In the genomic region with DNA sequence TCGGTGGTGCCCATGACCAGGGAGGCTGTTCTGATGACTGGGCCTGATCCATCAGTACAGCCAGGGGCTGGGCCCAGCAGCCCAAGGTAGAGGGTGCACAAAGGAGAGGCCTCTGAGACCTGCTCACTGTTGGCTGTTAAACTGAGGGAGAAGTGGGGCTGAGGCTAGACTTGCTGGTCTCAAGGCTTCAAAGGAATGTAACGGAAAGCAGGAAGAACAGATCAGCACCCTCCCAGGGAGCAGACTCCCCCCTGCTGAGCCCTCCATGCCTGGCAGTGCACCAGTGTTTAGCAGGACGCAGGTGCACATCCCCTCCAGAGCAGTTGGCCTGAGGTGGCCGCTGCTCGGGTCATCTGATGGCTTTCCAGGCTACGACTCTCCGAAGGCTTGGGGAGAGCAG, we compare ENCODE assay signal across 22 cellular contexts.
"Had no signal": no experiment of that assay in that cellular context is flagged by ENCODE, and none has a peak within 500 bp of the region (broad histone marks: within the 10 kb centered on the region; RNA-seq: fewer than 3 reads in every experiment).

No MANE protein-coding gene starts in this region.

- H3K4me1 ChIP-seq: ascending aorta, left ventricle myocardium inferior, transverse colon had no signal

- H3K36me3 ChIP-seq: ascending aorta, heart right ventricle, left ventricle myocardium inferior, sigmoid colon, transverse colon had no signal

- H3K27me3 Mint-ChIP-seq: activated B cell treated with CpG ODN at 0.5 μM for 24 hours; activated CD4-positive, alpha-beta T cell treated with anti-CD3 and anti-CD28 coated beads for 36 hours had no signal

- H3K27me3 ChIP-seq: ascending aorta, heart right ventricle, sigmoid colon, transverse colon had no signal

- H3K4me1 Mint-ChIP-seq: activated B cell treated with CpG ODN at 0.5 μM for 24 hours; activated CD4-positive, alpha-beta T cell treated with anti-CD3 and anti-CD28 coated beads for 36 hours; activated T-helper 17 cell treated with anti-CD3 and anti-CD28 coated beads, Interleukin-2, amount 50 U/mL, for 72 hours; stimulated activated naive B cell treated with anti-CD40 and anti-IgM and Interleukin-4, amounts not matched to agents 10 μg/mL and 1 μg/mL and 100 μg/mL, for 72 hours had no signal

- H3K9me3 Mint-ChIP-seq: activated B cell treated with CpG ODN at 0.5 μM for 24 hours; activated naive CD4-positive, alpha-beta T cell treated with anti-CD3 and anti-CD28 coated beads, Interleukin-2, amount 50 U/mL, for 72 hours; activated T-cell treated with anti-CD3 and anti-CD28 coated beads, Interleukin-2, amount 50 U/mL, for 24 hours; activated T-helper 17 cell treated with anti-CD3 and anti-CD28 coated beads, Interleukin-2, amount 50 U/mL, for 72 hours; natural killer cell treated with Interleukin-12 subunit alpha and Interleukin-12 subunit beta and Interleukin-15 and Interleukin-18, amount 100 ng/mL, for 72 hours; stimulated activated naive B cell treated with anti-CD40 and anti-IgM and Interleukin-4, amounts not matched to agents 10 μg/mL and 1 μg/mL and 100 μg/mL, for 72 hours had no signal

- H3K9me3 ChIP-seq: ascending aorta, heart right ventricle, left ventricle myocardium inferior, sigmoid colon, transverse colon had no signal

- DNase-seq: activated B cell treated with CpG ODN at 0.5 μM for 24 hours; activated CD4-positive, alpha-beta T cell treated with anti-CD3 and anti-CD28 coated beads for 36 hours; activated CD4-positive, alpha-beta T cell treated with anti-CD3 and anti-CD28 coated beads, Interleukin-2, amount 50 U/mL, for 4 hours; activated CD8-positive, alpha-beta memory T cell treated with anti-CD3 and anti-CD28 coated beads for 24 hours; activated CD8-positive, alpha-beta memory T cell treated with anti-CD3 and anti-CD28 coated beads, Interleukin-2, amount 50 U/mL, for 4 hours; activated T-cell treated with anti-CD3 and anti-CD28 coated beads, Interleukin-2, amount 50 U/mL, for 24 hours; cortex of kidney; heart right ventricle; kidney glomerular epithelial cell; left ventricle myocardium inferior; nucleus accumbens; sigmoid colon; stimulated activated CD4-positive, alpha-beta T cell treated with anti-CD3 and anti-CD28 coated beads, Interleukin-2, amount 100 ng/mL, for 48 hours; stimulated activated CD8-positive, alpha-beta memory T cell treated with anti-CD3 and anti-CD28 coated beads, Interleukin-4, amount 100 ng/mL, for 48 hours; stimulated activated naive B cell treated with anti-CD40 and anti-IgM and Interleukin-4, amounts not matched to agents 10 μg/mL and 1 μg/mL and 100 μg/mL, for 72 hours; T1000; transverse colon had no signal

- H3K27ac Mint-ChIP-seq: activated B cell treated with CpG ODN at 0.5 μM for 24 hours; activated CD4-positive, alpha-beta T cell treated with anti-CD3 and anti-CD28 coated beads for 36 hours; activated naive CD4-positive, alpha-beta T cell treated with anti-CD3 and anti-CD28 coated beads, Interleukin-2, amount 50 U/mL, for 72 hours; activated T-cell treated with anti-CD3 and anti-CD28 coated beads, Interleukin-2, amount 50 U/mL, for 24 hours; activated T-helper 17 cell treated with anti-CD3 and anti-CD28 coated beads, Interleukin-2, amount 50 U/mL, for 72 hours; natural killer cell treated with Interleukin-12 subunit alpha and Interleukin-12 subunit beta and Interleukin-15 and Interleukin-18, amount 100 ng/mL, for 72 hours; stimulated activated naive B cell treated with anti-CD40 and anti-IgM and Interleukin-4, amounts not matched to agents 10 μg/mL and 1 μg/mL and 100 μg/mL, for 72 hours had no signal

- H3K4me2 ChIP-seq: smooth muscle cell had no signal

- H3K4me3 Mint-ChIP-seq: activated B cell treated with CpG ODN at 0.5 μM for 24 hours; activated CD4-positive, alpha-beta T cell treated with anti-CD3 and anti-CD28 coated beads for 36 hours; activated T-cell treated with anti-CD3 and anti-CD28 coated beads, Interleukin-2, amount 50 U/mL, for 24 hours; activated T-helper 17 cell treated with anti-CD3 and anti-CD28 coated beads, Interleukin-2, amount 50 U/mL, for 72 hours; natural killer cell treated with Interleukin-12 subunit alpha and Interleukin-12 subunit beta and Interleukin-15 and Interleukin-18, amount 100 ng/mL, for 72 hours; stimulated activated naive B cell treated with anti-CD40 and anti-IgM and Interleukin-4, amounts not matched to agents 10 μg/mL and 1 μg/mL and 100 μg/mL, for 72 hours had no signal

- H3K4me3 ChIP-seq: ascending aorta, heart right ventricle, left ventricle myocardium inferior, sigmoid colon, smooth muscle cell, transverse colon had no signal

- H3K27ac ChIP-seq: left ventricle myocardium inferior, sigmoid colon, transverse colon had no signal

- ATAC-seq: activated CD4-positive, alpha-beta T cell treated with anti-CD3 and anti-CD28 coated beads for 36 hours; activated naive CD4-positive, alpha-beta T cell treated with anti-CD3 and anti-CD28 coated beads, Interleukin-2, amount 50 U/mL, for 72 hours; activated T-helper 17 cell treated with anti-CD3 and anti-CD28 coated beads, Interleukin-2, amount 50 U/mL, for 72 hours; heart right ventricle; stimulated activated naive B cell treated with anti-CD40 and anti-IgM and Interleukin-4, amounts not matched to agents 10 μg/mL and 1 μg/mL and 100 μg/mL, for 72 hours had no signal

- H3K36me3 Mint-ChIP-seq: activated naive CD4-positive, alpha-beta T cell treated with anti-CD3 and anti-CD28 coated beads, Interleukin-2, amount 50 U/mL, for 72 hours; natural killer cell treated with Interleukin-12 subunit alpha and Interleukin-12 subunit beta and Interleukin-15 and Interleukin-18, amount 100 ng/mL, for 72 hours; stimulated activated naive B cell treated with anti-CD40 and anti-IgM and Interleukin-4, amounts not matched to agents 10 μg/mL and 1 μg/mL and 100 μg/mL, for 72 hours had no signal
